In genomic region chr1:174812026-174812425, GRCh38 we compare ENCODE assay signal across 20 cellular contexts.
"Had no signal": no experiment of that assay in that cellular context is flagged by ENCODE, and none has a peak within 500 bp of the region (broad histone marks: within the 10 kb centered on the region; RNA-seq: fewer than 3 reads in every experiment).

No MANE protein-coding gene starts in this region.

- H3K27me3 Mint-ChIP-seq: activated CD4-positive, alpha-beta T cell treated with anti-CD3 and anti-CD28 coated beads, Interleukin-2, amount 10 ng/mL, durations not matched to agents 7 days and 5 days; brain; natural killer cell treated with Interleukin-12 subunit alpha and Interleukin-12 subunit beta and Interleukin-15 and Interleukin-18, amount 100 ng/mL, for 72 hours; stimulated activated naive B cell treated with anti-CD40 and anti-IgM and Interleukin-4, amounts not matched to agents 10 μg/mL and 1 μg/mL and 100 μg/mL, for 72 hours had no signal

- H3K36me3 ChIP-seq: left lung, tibial nerve had no signal

- H3K4me3 Mint-ChIP-seq: activated CD4-positive, alpha-beta T cell treated with anti-CD3 and anti-CD28 coated beads, Interleukin-2, amount 10 ng/mL, durations not matched to agents 7 days and 5 days; activated T-cell treated with anti-CD3 and anti-CD28 coated beads, Interleukin-2, amount 50 U/mL, for 72 hours; brain; natural killer cell treated with Interleukin-12 subunit alpha and Interleukin-12 subunit beta and Interleukin-15 and Interleukin-18, amount 100 ng/mL, for 72 hours; stimulated activated naive B cell treated with anti-CD40 and anti-IgM and Interleukin-4, amounts not matched to agents 10 μg/mL and 1 μg/mL and 100 μg/mL, for 72 hours; T-helper 2 cell treated with Interferon-gamma antibody and Interleukin-4, amounts not matched to agents 5 μg/mL and 100 μg/mL, for 36 hours had no signal

- H3K4me3 ChIP-seq: left lung, tibial nerve had no signal

- H3K27ac ChIP-seq: foreskin keratinocyte, left lung, tibial nerve had no signal

- ATAC-seq: activated naive CD4-positive, alpha-beta T cell treated with anti-CD3 and anti-CD28 coated beads, Interleukin-2, amount 50 U/mL, for 72 hours; activated T-cell treated with anti-CD3 and anti-CD28 coated beads, Interleukin-2, amount 50 U/mL, for 72 hours; foreskin keratinocyte; left lung; natural killer cell treated with Interleukin-12 subunit alpha and Interleukin-12 subunit beta and Interleukin-15 and Interleukin-18, amount 100 ng/mL, for 72 hours; stimulated activated naive B cell treated with anti-CD40 and anti-IgM and Interleukin-4, amounts not matched to agents 10 μg/mL and 1 μg/mL and 100 μg/mL, for 72 hours had no signal

- H3K4me1 ChIP-seq: tibial nerve had no signal

- DNase-seq: activated CD4-positive, alpha-beta T cell treated with anti-CD3 and anti-CD28 coated beads, Interleukin-2, amount 10 ng/mL, durations not matched to agents 7 days and 5 days; activated CD8-positive, alpha-beta memory T cell treated with anti-CD3 and anti-CD28 coated beads, Interleukin-2, amount 50 U/mL, for 48 hours; activated gamma-delta T cell; activated T-cell treated with anti-CD3 and anti-CD28 coated beads, Interleukin-2, amount 50 U/mL, for 72 hours; amniotic stem cell; cortex of kidney; effector CD4-positive, alpha-beta T cell; foreskin keratinocyte; glutamatergic neuron; hypothalamus; kidney; left lung; retina; stimulated activated CD4-positive, alpha-beta T cell treated with anti-CD3 and anti-CD28 coated beads, Interleukin-2, amount 100 ng/mL, for 48 hours; stimulated activated naive B cell treated with anti-CD40 and anti-IgM and Interleukin-4, amounts not matched to agents 10 μg/mL and 1 μg/mL and 100 μg/mL, for 72 hours had no signal

- H3K9me3 Mint-ChIP-seq: activated CD4-positive, alpha-beta T cell treated with anti-CD3 and anti-CD28 coated beads, Interleukin-2, amount 10 ng/mL, durations not matched to agents 7 days and 5 days; activated naive CD4-positive, alpha-beta T cell treated with anti-CD3 and anti-CD28 coated beads, Interleukin-2, amount 50 U/mL, for 72 hours; activated T-cell treated with anti-CD3 and anti-CD28 coated beads, Interleukin-2, amount 50 U/mL, for 72 hours; brain; natural killer cell treated with Interleukin-12 subunit alpha and Interleukin-12 subunit beta and Interleukin-15 and Interleukin-18, amount 100 ng/mL, for 72 hours; T-helper 2 cell treated with Interferon-gamma antibody and Interleukin-4, amounts not matched to agents 5 μg/mL and 100 μg/mL, for 36 hours had no signal

- H3K27me3 ChIP-seq: foreskin keratinocyte, left lung, tibial nerve had no signal

- H3K27ac Mint-ChIP-seq: activated CD4-positive, alpha-beta T cell treated with anti-CD3 and anti-CD28 coated beads, Interleukin-2, amount 10 ng/mL, durations not matched to agents 7 days and 5 days; activated naive CD4-positive, alpha-beta T cell treated with anti-CD3 and anti-CD28 coated beads, Interleukin-2, amount 50 U/mL, for 72 hours; activated T-cell treated with anti-CD3 and anti-CD28 coated beads, Interleukin-2, amount 50 U/mL, for 72 hours; T-helper 2 cell treated with Interferon-gamma antibody and Interleukin-4, amounts not matched to agents 5 μg/mL and 100 μg/mL, for 36 hours had no signal
